In the genomic region with DNA sequence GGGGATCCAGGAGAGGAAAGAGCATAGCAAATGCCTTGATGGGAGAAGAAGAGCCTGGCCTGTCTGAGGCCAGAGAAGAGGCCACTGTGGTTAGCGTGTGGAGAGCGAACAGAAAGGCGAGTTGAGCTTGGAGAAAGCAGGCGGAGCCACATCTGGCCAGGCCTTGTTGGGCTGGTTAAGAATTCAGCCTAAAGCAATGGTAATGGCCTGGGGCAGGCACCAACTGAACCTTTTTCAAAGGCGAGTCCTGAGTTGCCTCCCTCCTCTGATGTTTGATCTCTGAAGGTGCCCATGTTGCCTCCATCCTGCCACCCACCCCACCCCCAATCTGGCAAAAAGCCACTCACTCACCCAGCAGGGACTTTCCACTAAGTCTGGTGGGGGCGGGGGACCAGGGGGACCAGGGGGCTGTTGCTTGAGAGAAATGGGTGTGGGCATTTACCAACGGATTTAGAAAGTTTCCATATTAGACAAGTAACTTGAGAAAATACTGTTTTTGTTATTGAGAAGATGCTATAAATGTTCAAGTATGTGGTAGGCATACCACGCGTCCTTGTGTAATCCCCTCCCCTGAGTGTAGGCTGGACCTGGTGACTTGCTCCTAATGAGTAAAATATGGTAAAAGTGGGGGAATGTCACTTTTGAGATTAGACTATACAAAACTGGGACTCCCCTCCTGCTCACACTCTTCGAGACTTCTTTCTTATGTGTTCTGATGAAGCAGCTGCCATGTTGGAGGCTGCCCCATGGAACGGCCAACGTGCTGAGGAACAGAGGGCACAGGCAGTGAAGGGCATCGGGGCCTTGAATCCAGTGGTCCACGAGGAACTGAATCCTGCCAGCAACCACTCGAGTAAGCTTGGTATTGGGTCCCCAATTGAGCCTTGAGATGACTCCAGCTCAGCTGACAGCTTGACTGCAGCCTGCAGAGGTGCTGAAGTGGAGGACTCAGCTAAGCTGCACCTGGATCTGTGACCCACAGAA, we compare ENCODE assay signal across 10 cellular contexts. TPM values are rescaled to one million over a fixed set of nuclear protein-coding genes. Genes with fewer than 3 reads are reported as not detected.
DNase-seq lines count a peak whose midpoint lies in the region; TF ChIP-seq lines count a peak whose summit lies in the region.
"Had no signal": no experiment of that assay in that cellular context is flagged by ENCODE, and none has a peak within 500 bp of the region (broad histone marks: within the 10 kb centered on the region; RNA-seq: fewer than 3 reads in every experiment).

No MANE protein-coding gene starts in this region.

- no peaks in the 10 kb centered on the region for H3K36me3 ChIP-seq in spleen
- H3K36me3 ChIP-seq: cardiac muscle cell had no signal

- TF ChIP-seq CTCF in CD14-positive monocyte (IDR thresholded peaks at IDR 0.05) = no peak
- TF ChIP-seq CTCF in spleen (IDR thresholded peaks at IDR 0.05 in 8 of 11, conservative IDR thresholded peaks at IDR 0.05 in 3 of 11) = no peak

- TF ChIP-seq POLR2A in spleen (IDR thresholded peaks at IDR 0.05) = no peak

- 69 to 77% (median 72%) methylated on average over 15 of the region's 15 CpGs for WGBS in spleen, 5 donors

- H3K9me3 ChIP-seq in spleen = no peaks in the 10 kb centered on the region

- H3K9me3 Mint-ChIP-seq in CD14-positive monocyte = peaks cover 0 to 7% (median 0%) of the 10 kb centered on the region in 7 donors
- peaks cover 3% of the 10 kb centered on the region for H3K9me3 Mint-ChIP-seq in activated naive CD4-positive, alpha-beta T cell treated with anti-CD3 and anti-CD28 coated beads, Interleukin-2, amount 10 ng/mL, durations not matched to agents 7 days and 5 days

- H3K27me3 Mint-ChIP-seq in CD14-positive monocyte (ENCODE audit: low read depth in 3 of 3) = peaks cover 10 to 33% (median 24%) of the 10 kb centered on the region in 3 donors
- H3K27me3 Mint-ChIP-seq in activated naive CD4-positive, alpha-beta T cell treated with anti-CD3 and anti-CD28 coated beads, Interleukin-2, amount 10 ng/mL, durations not matched to agents 7 days and 5 days = peaks cover 8% of the 10 kb centered on the region

- CTCF ChIA-PET in activated naive CD4-positive, alpha-beta T cell treated with anti-CD3 and anti-CD28 coated beads, Interleukin-2, amount 10 ng/mL, durations not matched to agents 7 days and 5 days (lab: Charles Lee) = interaction anchor here (0.6 to 15.0 kb wide), 26 partner anchors 11 to 461 kb away, joined by 3 to 271 read pairs (median 11); partner anchors contain the start of genes GJD3, IGFBP4 and TOP2A

- DNase-seq in CD14-positive monocyte (ENCODE audit: low spot score) (peak; percentile 27), T follicular helper cell (ENCODE audit: low read depth) (peak; percentile 65), spleen (peak; percentile 71), HUDEP-2 (lab: John Stamatoyannopoulos, UW; ENCODE audit: unreplicated experiment in 76 of 76) (no peak), NCI-H82 treated with DMSO at 0.1 percent for 48 hours (lab: John Stamatoyannopoulos, UW; ENCODE audit: unreplicated experiment) (no peak), RPMI8226 (no peak), germinal center (ENCODE audit: low spot score) (no peak)
- peak; percentile 72 for DNase-seq in activated naive CD4-positive, alpha-beta T cell treated with anti-CD3 and anti-CD28 coated beads, Interleukin-2, amount 10 ng/mL, durations not matched to agents 7 days and 5 days
- DNase-seq: NCI-H226 had no signal

- no peak overlapping the region for H3K4me3 Mint-ChIP-seq in CD14-positive monocyte
- no peak overlapping the region for H3K4me3 Mint-ChIP-seq in activated naive CD4-positive, alpha-beta T cell treated with anti-CD3 and anti-CD28 coated beads, Interleukin-2, amount 10 ng/mL, durations not matched to agents 7 days and 5 days

- intact Hi-C loops in CD14-positive monocyte (cut with micrococcal nuclease) (loop anchor here (5.0 to 10.0 kb wide), 6 partner anchors 89 to 229 kb away; partner anchors contain the start of genes GJD3 (in 1 of the 2), IGFBP4 (in 1 of the 2) and RARA (in 1 of the 2)), spleen (cut with DNase I; ENCODE audit: low total_unique reads) (loop anchor here (5.0 to 10.0 kb wide), 3 partner anchors 89 to 226 kb away; partner anchors contain the start of genes IGFBP4 and RARA)

- no peak overlapping the region for H3K27ac ChIP-seq in spleen
- H3K27ac ChIP-seq: cardiac muscle cell had no signal

- peaks cover 15% of the 10 kb centered on the region for H3K4me1 Mint-ChIP-seq in CD14-positive monocyte
- peaks cover 93% of the 10 kb centered on the region for H3K4me1 Mint-ChIP-seq in activated naive CD4-positive, alpha-beta T cell treated with anti-CD3 and anti-CD28 coated beads, Interleukin-2, amount 10 ng/mL, durations not matched to agents 7 days and 5 days

- H3K36me3 Mint-ChIP-seq in CD14-positive monocyte = no peaks in the 10 kb centered on the region
- peaks cover 33% of the 10 kb centered on the region for H3K36me3 Mint-ChIP-seq in activated naive CD4-positive, alpha-beta T cell treated with anti-CD3 and anti-CD28 coated beads, Interleukin-2, amount 10 ng/mL, durations not matched to agents 7 days and 5 days

- peaks cover 18 to 82% (median 55%) of the 10 kb centered on the region in 6 donors for H3K4me1 ChIP-seq in spleen

- H3K27me3 ChIP-seq in spleen (replicated peaks in 1 of 7) = no peaks in the 10 kb centered on the region
- H3K27me3 ChIP-seq: cardiac muscle cell had no signal

- no peak overlapping the region for H3K27ac Mint-ChIP-seq in CD14-positive monocyte
- peak overlapping the region; percentile 95 for H3K27ac Mint-ChIP-seq in activated naive CD4-positive, alpha-beta T cell treated with anti-CD3 and anti-CD28 coated beads, Interleukin-2, amount 10 ng/mL, durations not matched to agents 7 days and 5 days

- H3K4me3 ChIP-seq in spleen = no peak overlapping the region
- H3K4me3 ChIP-seq: cardiac muscle cell had no signal

RNA-seq across cellular contexts. Expression of gene TNS4, which starts 29.9 kb away (rescaled TPM):
- polyA plus RNA-seq in CD14-positive monocyte = not detected
- 1 to 10 TPM in 1 of 7 donors, under 1 TPM in 5, not detected in 1; 0.14 to 1.3 (median 0.41) TPM for total RNA-seq in spleen
- polyA plus RNA-seq in spleen = under 1 TPM; 0.15 to 0.45 (median 0.21) TPM
- total RNA-seq: cardiac muscle cell had no signal
- polyA plus RNA-seq: cardiac muscle cell had no signal

RNA-seq across cellular contexts. Expression of gene CCR7, which starts 34.0 kb away (rescaled TPM):
- polyA plus RNA-seq in CD14-positive monocyte (1 to 10 TPM; 1.2 to 2.1 TPM), spleen (10 to 100 TPM; 29.0 to 79.1 (median 63.5) TPM)
- 10 to 100 TPM; 31.9 to 77.4 (median 49.9) TPM for total RNA-seq in spleen
- total RNA-seq: cardiac muscle cell had no signal
- polyA plus RNA-seq: cardiac muscle cell had no signal

Comparison
In these comparisons a context has a peak if more than half of its experiments do, and no peak if none do; other contexts are left out.
1. DNase-seq: peak in CD14-positive monocyte (single experiment), T follicular helper cell (single experiment), activated naive CD4-positive, alpha-beta T cell treated with anti-CD3 and anti-CD28 coated beads, Interleukin-2, amount 10 ng/mL, durations not matched to agents 7 days and 5 days (single experiment) and spleen (single experiment); none in HUDEP-2 (0 of 76), NCI-H82 treated with DMSO at 0.1 percent for 48 hours (single experiment), RPMI8226 (single experiment) and germinal center (single experiment).
2. RNA of gene CCR7, which starts 34.0 kb away (polyA plus RNA-seq): 29.0 to 79.1 TPM in spleen; 1.2 to 2.1 TPM in CD14-positive monocyte; every median in the first group is over 4 times any median in the second.